In genomic region chr10:28505359-28505959, GRCh38 we compare ENCODE assay signal across 17 cellular contexts.
"Had no signal": no experiment of that assay in that cellular context is flagged by ENCODE, and none has a peak within 500 bp of the region (broad histone marks: within the 10 kb centered on the region; RNA-seq: fewer than 3 reads in every experiment).

No MANE protein-coding gene starts in this region.

- H3K27me3 ChIP-seq: body of pancreas, esophagus squamous epithelium, hepatocyte, left lung, tibial nerve, vagina had no signal

- DNase-seq: activated B cell treated with CpG ODN at 0.5 μM for 24 hours; activated CD4-positive, alpha-beta T cell treated with anti-CD3 and anti-CD28 coated beads, Interleukin-2, amount 10 ng/mL, durations not matched to agents 24 days and 14 days; activated CD8-positive, alpha-beta T cell treated with anti-CD3 and anti-CD28 coated beads, Interleukin-2, amount 10 ng/mL, durations not matched to agents 7 days and 5 days; activated naive CD8-positive, alpha-beta T cell treated with anti-CD3 and anti-CD28 coated beads for 36 hours; amygdala; body of pancreas; effector CD8-positive, alpha-beta T cell; esophagus squamous epithelium; islet precursor cell; left lung; natural killer cell; retina had no signal

- H3K9me3 ChIP-seq: body of pancreas, esophagus squamous epithelium, left lung, tibial nerve, vagina had no signal

- H2AFZ ChIP-seq: hepatocyte had no signal

- H3K79me2 ChIP-seq: hepatocyte had no signal

- H3K36me3 ChIP-seq: esophagus squamous epithelium, left lung, tibial nerve, vagina had no signal

- FAIRE-seq: endothelial cell of umbilical vein had no signal

- H3K4me1 ChIP-seq: esophagus squamous epithelium, tibial nerve, vagina had no signal

- H3K27ac ChIP-seq: body of pancreas, coronary artery, esophagus squamous epithelium, hepatocyte, left lung, tibial nerve, vagina had no signal

- H3K4me2 ChIP-seq: hepatocyte had no signal

- H3K4me3 ChIP-seq: body of pancreas, coronary artery, esophagus squamous epithelium, hepatocyte, left lung, tibial nerve, vagina had no signal
